1 cellular context compared by ENCODE assay signal in genomic region chr4:153005914-153006381, GRCh38.
TF ChIP-seq lines count a peak whose summit lies in the region.

No MANE protein-coding gene starts in this region.

TF ChIP-seq in GM12878, 131 proteins besides CTCF, POLR2A, EP300 and RAD21 (continued from another document):
- TF ChIP-seq, protein P1, sequence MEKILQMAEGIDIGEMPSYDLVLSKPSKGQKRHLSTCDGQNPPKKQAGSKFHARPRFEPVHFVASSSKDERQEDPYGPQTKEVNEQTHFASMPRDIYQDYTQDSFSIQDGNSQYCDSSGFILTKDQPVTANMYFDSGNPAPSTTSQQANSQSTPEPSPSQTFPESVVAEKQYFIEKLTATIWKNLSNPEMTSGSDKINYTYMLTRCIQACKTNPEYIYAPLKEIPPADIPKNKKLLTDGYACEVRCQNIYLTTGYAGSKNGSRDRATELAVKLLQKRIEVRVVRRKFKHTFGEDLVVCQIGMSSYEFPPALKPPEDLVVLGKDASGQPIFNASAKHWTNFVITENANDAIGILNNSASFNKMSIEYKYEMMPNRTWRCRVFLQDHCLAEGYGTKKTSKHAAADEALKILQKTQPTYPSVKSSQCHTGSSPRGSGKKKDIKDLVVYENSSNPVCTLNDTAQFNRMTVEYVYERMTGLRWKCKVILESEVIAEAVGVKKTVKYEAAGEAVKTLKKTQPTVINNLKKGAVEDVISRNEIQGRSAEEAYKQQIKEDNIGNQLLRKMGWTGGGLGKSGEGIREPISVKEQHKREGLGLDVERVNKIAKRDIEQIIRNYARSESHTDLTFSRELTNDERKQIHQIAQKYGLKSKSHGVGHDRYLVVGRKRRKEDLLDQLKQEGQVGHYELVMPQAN (conservative IDR thresholded peaks at IDR 0.05): no peak
- TF ChIP-seq RELA (IDR thresholded peaks at IDR 0.05; ENCODE audit: borderline replicate concordance, partially characterized antibody) (no peak), YBX1 (IDR thresholded peaks at IDR 0.05) (no peak), NR2F1 (conservative IDR thresholded peaks at IDR 0.05) (0 out of 2 replicates have a peak, but pooled peaks have one; percentile 18), ZNF592 (IDR thresholded peaks at IDR 0.05) (no peak)
- TF ChIP-seq, protein P2, sequence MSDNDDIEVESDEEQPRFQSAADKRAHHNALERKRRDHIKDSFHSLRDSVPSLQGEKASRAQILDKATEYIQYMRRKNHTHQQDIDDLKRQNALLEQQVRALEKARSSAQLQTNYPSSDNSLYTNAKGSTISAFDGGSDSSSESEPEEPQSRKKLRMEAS (IDR thresholded peaks at IDR 0.05; ENCODE audit: low read depth, low read length): no peak
